15 cellular contexts compared by ENCODE assay signal in genomic region chr10:113600569-113600968, GRCh38. TPM values are rescaled to one million over a fixed set of nuclear protein-coding genes. Genes with fewer than 3 reads are reported as not detected.
DNase-seq lines count a peak whose midpoint lies in the region; ATAC-seq and TF ChIP-seq lines count a peak whose summit lies in the region.
"Had no signal": no experiment of that assay in that cellular context is flagged by ENCODE, and none has a peak within 500 bp of the region (broad histone marks: within the 10 kb centered on the region; RNA-seq: fewer than 3 reads in every experiment).

No MANE protein-coding gene starts in this region.

- no peak overlapping the region for H4K8ac ChIP-seq in trophoblast cell (ENCODE audit: low read depth, low read length)

- H3K27ac ChIP-seq in HEK293 (ENCODE audit: extremely low read depth, low read depth, low read length), result no peak overlapping the region
- H3K27ac ChIP-seq in trophoblast cell (ENCODE audit: low read depth, low read length), result no peak overlapping the region

- POLR2A ChIA-PET in HEK293 (lab: Yijun Ruan, JAX), result no interaction called here

- H2AFZ ChIP-seq in trophoblast cell (ENCODE audit: insufficient read depth, low read length, poor library complexity), result no peak overlapping the region

- H3K23ac ChIP-seq in trophoblast cell (ENCODE audit: low read length), result no peak overlapping the region

- H4K12ac ChIP-seq in trophoblast cell (ENCODE audit: low read depth, low read length), result no peak overlapping the region

- WGBS in trophoblast cell (ENCODE audit: extremely low coverage, insufficient coverage, insufficient read length), result no CpG with 5 or more reads among the region's 3 CpGs

- no peaks in the 10 kb centered on the region for H3K9me3 Mint-ChIP-seq in stimulated activated effector memory CD8-positive, alpha-beta T cell treated with anti-CD3 and anti-CD28 coated beads, Interleukin-12 subunit alpha, Interleukin-12 subunit beta, amount 100 ng/mL, for 72 hours

- TF ChIP-seq CTCF in HEK293 (tag by site-specific recombination; IDR thresholded peaks at IDR 0.05), result no peak

- H3K79me2 ChIP-seq in trophoblast cell (ENCODE audit: control insufficient read depth, insufficient read depth, low read length, poor library complexity), result no peaks in the 10 kb centered on the region

- H3K4ac ChIP-seq in trophoblast cell (ENCODE audit: low read depth, low read length), result no peak overlapping the region

- H3K4me2 ChIP-seq in trophoblast cell (ENCODE audit: low read length), result no peak overlapping the region

- peak; percentile 8 for DNase-seq in Jurkat, Clone E6-1 (ENCODE audit: low read depth, low spot score)
- DNase-seq in trophoblast cell (peak; percentile 63 to 82), D341Med (ENCODE audit: low spot score) (no peak)
- no peak for DNase-seq in stimulated activated effector memory CD8-positive, alpha-beta T cell treated with anti-CD3 and anti-CD28 coated beads, Interleukin-12 subunit alpha, Interleukin-12 subunit beta, amount 100 ng/mL, for 72 hours (ENCODE audit: low spot score in 2 of 2)
- no peak for DNase-seq in stimulated activated CD4-positive, alpha-beta T cell treated with anti-CD3 and anti-CD28 coated beads, Interleukin-2, amount 100 ng/mL, for 48 hours
- DNase-seq: C1 segment of cervical spinal cord; Calu3; CD4-positive, alpha-beta memory T cell; COR-L47; DMS153; DND-41; GOT3; H7; HCEC 1CT had no signal

- no peak overlapping the region for H2BK120ac ChIP-seq in trophoblast cell (ENCODE audit: insufficient read depth, low read length, poor library complexity)

- no peak overlapping the region for H2BK12ac ChIP-seq in trophoblast cell (ENCODE audit: low read length)

- ATAC-seq in stimulated activated effector memory CD8-positive, alpha-beta T cell treated with anti-CD3 and anti-CD28 coated beads, Interleukin-12 subunit alpha, Interleukin-12 subunit beta, amount 100 ng/mL, for 72 hours, result peak; percentile 68

- H3K4me3 ChIP-seq in HEK293 (ENCODE audit: low read depth, low read length) (no peak overlapping the region), trophoblast cell (ENCODE audit: low read depth, low read length) (no peak overlapping the region)
- H3K4me3 ChIP-seq in Jurkat, Clone E6-1 (ENCODE audit: low read length), result no peak overlapping the region

- no peak overlapping the region for H3K4me3 Mint-ChIP-seq in stimulated activated effector memory CD8-positive, alpha-beta T cell treated with anti-CD3 and anti-CD28 coated beads, Interleukin-12 subunit alpha, Interleukin-12 subunit beta, amount 100 ng/mL, for 72 hours
- H3K4me3 Mint-ChIP-seq: CD4-positive, alpha-beta memory T cell had no signal

- no peak overlapping the region for H3K18ac ChIP-seq in trophoblast cell (ENCODE audit: low read length)

- H2BK5ac ChIP-seq in trophoblast cell (ENCODE audit: low read depth, low read length, poor library complexity), result no peak overlapping the region

- no peak overlapping the region for H2AK5ac ChIP-seq in trophoblast cell (ENCODE audit: low read length)

- no peaks in the 10 kb centered on the region for H3K4me1 Mint-ChIP-seq in stimulated activated effector memory CD8-positive, alpha-beta T cell treated with anti-CD3 and anti-CD28 coated beads, Interleukin-12 subunit alpha, Interleukin-12 subunit beta, amount 100 ng/mL, for 72 hours
- H3K4me1 Mint-ChIP-seq: CD4-positive, alpha-beta memory T cell had no signal

- no peak overlapping the region for H3K27ac Mint-ChIP-seq in stimulated activated effector memory CD8-positive, alpha-beta T cell treated with anti-CD3 and anti-CD28 coated beads, Interleukin-12 subunit alpha, Interleukin-12 subunit beta, amount 100 ng/mL, for 72 hours

- no peak overlapping the region for H3K9ac ChIP-seq in trophoblast cell (ENCODE audit: low read length)

- H3K36me3 ChIP-seq in HEK293 (ENCODE audit: control insufficient read depth in 2 of 2, insufficient read depth in 1 of 2, low read length in 2 of 2) (no peaks in the 10 kb centered on the region), trophoblast cell (ENCODE audit: control insufficient read depth in 1 of 2, insufficient read depth in 2 of 2, low read length in 2 of 2) (no peaks in the 10 kb centered on the region)

- no peaks in the 10 kb centered on the region for H3K27me3 ChIP-seq in trophoblast cell (ENCODE audit: insufficient read depth, low read length)

- CTCF ChIA-PET in HEK293 (lab: Yijun Ruan, JAX), result interaction anchor here (0.6 to 1.2 kb wide), 2 partner anchors 15 to 27 kb away, joined by 3 to 4 read pairs; no protein-coding TSS in a partner anchor

- no peak overlapping the region for H3K14ac ChIP-seq in trophoblast cell (ENCODE audit: low read length)

- H3K79me1 ChIP-seq in trophoblast cell (ENCODE audit: low read length), result no peaks in the 10 kb centered on the region

- H3K4me1 ChIP-seq in HEK293 (ENCODE audit: control insufficient read depth, insufficient read depth, low read length) (no peaks in the 10 kb centered on the region), trophoblast cell (ENCODE audit: control insufficient read depth in 1 of 2, insufficient read depth in 2 of 2, low read length in 2 of 2) (no peaks in the 10 kb centered on the region)

- H3K9me3 ChIP-seq in HEK293 (ENCODE audit: control insufficient read depth, insufficient read depth, low read depth, low read length) (no peaks in the 10 kb centered on the region), trophoblast cell (ENCODE audit: insufficient read depth, low read depth, low read length) (no peaks in the 10 kb centered on the region)

- H3K36me3 Mint-ChIP-seq in stimulated activated effector memory CD8-positive, alpha-beta T cell treated with anti-CD3 and anti-CD28 coated beads, Interleukin-12 subunit alpha, Interleukin-12 subunit beta, amount 100 ng/mL, for 72 hours, result no peaks in the 10 kb centered on the region
- H3K36me3 Mint-ChIP-seq: CD4-positive, alpha-beta memory T cell had no signal

- no peak overlapping the region for H4K91ac ChIP-seq in trophoblast cell (ENCODE audit: low read depth, low read length)

TF ChIP-seq in HEK293, 187 proteins besides CTCF, POLR2A, EP300 and RAD21:
- TF ChIP-seq ZNF157 (tag by site-specific recombination; IDR thresholded peaks at IDR 0.05) (no peak), ZNF274 (IDR thresholded peaks at IDR 0.05; ENCODE audit: low read length) (no peak), ZNF274 (tag by site-specific recombination; IDR thresholded peaks at IDR 0.05; ENCODE audit: borderline replicate concordance) (0 out of 2 replicates have a peak, but pooled peaks have one; percentile 26)

RNA-seq across cellular contexts. Expression of gene HABP2, which starts 47.7 kb away (rescaled TPM):
- not detected for polyA plus RNA-seq in Jurkat, Clone E6-1 (2012; ENCODE audit: insufficient read depth, insufficient read length)
- 0.03 TPM in 2 replicates for polyA plus RNA-seq in trophoblast cell (2013)
- polyA plus RNA-seq: CD4-positive, alpha-beta memory T cell had no signal

Comparison
In these comparisons a context has a peak if more than half of its experiments do, and no peak if none do; other contexts are left out.
1. DNase-seq: peak in Jurkat, Clone E6-1 (single experiment) and trophoblast cell (2 of 2); none in stimulated activated effector memory CD8-positive, alpha-beta T cell treated with anti-CD3 and anti-CD28 coated beads, Interleukin-12 subunit alpha, Interleukin-12 subunit beta, amount 100 ng/mL, for 72 hours (0 of 2), stimulated activated CD4-positive, alpha-beta T cell treated with anti-CD3 and anti-CD28 coated beads, Interleukin-2, amount 100 ng/mL, for 48 hours (0 of 2) and D341Med (single experiment).